In genomic region chr1:89994805-89995594, GRCh38 we compare ENCODE assay signal across 8 cellular contexts. TPM values are rescaled to one million over a fixed set of nuclear protein-coding genes. Genes with fewer than 3 reads are reported as not detected.
DNase-seq lines count a peak whose midpoint lies in the region; ATAC-seq and TF ChIP-seq lines count a peak whose summit lies in the region.

ZNF326 (plus strand) TSS chr1:89995110; CDS start chr1:89995258, 148 bp downstream.

- H3K9me3 ChIP-seq in right lobe of liver = no peaks in the 10 kb centered on the region

- DNase-seq in CD1c-positive myeloid dendritic cell (ENCODE audit: extremely low spot score) (peak; percentile 96), NCI-H82 (lab: John Stamatoyannopoulos, UW) (peak; percentile 99), dermis microvascular lymphatic vessel endothelial cell (ENCODE audit: low read depth in 2 of 2) (peak; percentile 85 to 97), right lobe of liver (peak; percentile 98)
- DNase-seq in activated CD4-positive, alpha-beta T cell treated with anti-CD3 and anti-CD28 coated beads, Interleukin-2, amount 50 U/mL, for 48 hours = peak; percentile 97
- DNase-seq in stimulated activated CD4-positive, alpha-beta T cell treated with anti-CD3 and anti-CD28 coated beads, Interleukin-4, amount 100 ng/mL, for 4 hours = peak; percentile 89 to 96

- peak; percentile 99 for TF ChIP-seq POLR2A in right lobe of liver (IDR thresholded peaks at IDR 0.05)

- peaks cover 0 to 37% (median 10%) of the 10 kb centered on the region in 4 donors for H3K4me1 ChIP-seq in right lobe of liver

- intact Hi-C loops in right lobe of liver (cut with DNase I) = no loop called here

- H3K36me3 ChIP-seq in right lobe of liver = no peaks in the 10 kb centered on the region

- no peaks in the 10 kb centered on the region for H3K27me3 ChIP-seq in right lobe of liver

- peak; percentile 94 for ATAC-seq in GM19395 (IDR thresholded peaks at IDR 0.05; ENCODE audit: unreplicated experiment)
- peak; percentile 93 for ATAC-seq in HG03565 (IDR thresholded peaks at IDR 0.05; ENCODE audit: unreplicated experiment)
- peak; percentile 95 to 99 (median 96) for ATAC-seq in right lobe of liver

- under 1% methylated on average over 34 of the region's 88 CpGs for WGBS in right lobe of liver (ENCODE audit: insufficient coverage, low coverage, low lambda C conversion rate, missing lambda C conversion rate)

- H3K4me3 ChIP-seq in right lobe of liver = peak within 1 kb of the TSS; percentile 81 to 94 (median 92)

- peak in 1 of 4 donors; percentile 20 for TF ChIP-seq CTCF in right lobe of liver (IDR thresholded peaks at IDR 0.05)

- peak within 1 kb of the TSS; percentile 98 for H3K27ac ChIP-seq in right lobe of liver

RNA-seq across cellular contexts. Expression of gene ZNF326, which starts in this region (rescaled TPM):
- total RNA-seq in dermis microvascular lymphatic vessel endothelial cell = 5.9 and 7.5 TPM in 2 replicates
- 10 to 100 TPM in 5 of 6 experiments, 1 to 10 TPM in 1; 9.5 to 13.8 (median 10.5) TPM for total RNA-seq in right lobe of liver

Comparison
In these comparisons a context has a peak if more than half of its experiments do, and no peak if none do; other contexts are left out.
1. Peak in every context shown above with its lines: DNase-seq, ATAC-seq, H3K4me3 ChIP-seq and H3K27ac ChIP-seq.